ENCODE assay signal across 15 cellular contexts in the genomic region with DNA sequence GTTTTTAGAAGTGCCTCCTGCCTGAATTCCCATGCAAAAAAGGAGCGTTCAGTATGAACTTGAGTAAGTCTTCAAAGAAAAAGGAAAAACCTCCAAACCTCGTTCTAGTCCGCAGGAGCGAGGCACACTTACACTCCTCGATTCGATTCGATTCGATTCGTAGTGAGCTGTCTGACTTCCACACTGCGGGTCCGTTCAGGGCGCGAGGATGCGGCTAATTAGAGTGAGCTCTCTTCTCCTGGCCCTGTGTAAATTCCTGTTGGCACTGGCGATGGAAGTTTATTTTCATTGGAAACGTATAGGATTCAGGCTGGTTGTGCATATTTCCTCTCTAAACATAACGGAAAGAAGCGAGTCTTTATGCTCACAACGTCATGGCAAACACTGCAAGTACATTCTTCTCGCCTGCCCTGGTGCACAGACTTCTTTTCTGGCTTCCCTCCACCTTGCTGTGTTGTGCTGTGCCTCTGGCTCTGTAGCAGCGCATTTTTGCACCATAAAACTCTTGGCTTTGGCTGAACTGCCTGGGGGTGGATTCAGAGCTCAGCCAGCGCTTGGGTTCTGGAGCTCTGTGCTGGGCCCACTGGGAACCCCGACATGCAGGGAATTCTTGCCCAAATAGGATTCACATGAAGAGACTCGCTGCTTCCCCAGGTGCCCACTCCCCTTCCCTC. TPM values are rescaled to one million over a fixed set of nuclear protein-coding genes. Genes with fewer than 3 reads are reported as not detected.
DNase-seq lines count a peak whose midpoint lies in the region; ATAC-seq and TF ChIP-seq lines count a peak whose summit lies in the region.
"Had no signal": no experiment of that assay in that cellular context is flagged by ENCODE, and none has a peak within 500 bp of the region (broad histone marks: within the 10 kb centered on the region; RNA-seq: fewer than 3 reads in every experiment).

No MANE protein-coding gene starts in this region.

- H3K27ac ChIP-seq in body of pancreas (peak overlapping the region; percentile 86 to 96 (median 93)), transverse colon (peak overlapping the region; percentile 80 to 88 (median 84)), caudate nucleus (ENCODE audit: low read depth, low read length) (no peak overlapping the region)
- H3K27ac ChIP-seq: A549, tibial nerve had no signal

- H3K36me3 ChIP-seq in body of pancreas (replicated peaks in 1 of 2; ENCODE audit: insufficient read depth in 1 of 2, low read depth in 2 of 2) (no peaks in the 10 kb centered on the region), transverse colon (no peaks in the 10 kb centered on the region)
- H3K36me3 ChIP-seq: tibial nerve had no signal

- peaks cover 8% of the 10 kb centered on the region for H3K4me1 Mint-ChIP-seq in activated naive CD4-positive, alpha-beta T cell treated with anti-CD3 and anti-CD28 coated beads, Interleukin-2, amount 10 ng/mL, durations not matched to agents 7 days and 5 days
- H3K4me1 Mint-ChIP-seq in activated naive CD4-positive, alpha-beta T cell treated with anti-CD3 and anti-CD28 coated beads for 36 hours (ENCODE audit: low read depth), result peaks cover 5% of the 10 kb centered on the region
- H3K4me1 Mint-ChIP-seq in mesothelial cell of epicardium, result peaks cover 63% of the 10 kb centered on the region
- peaks cover 13% of the 10 kb centered on the region for H3K4me1 Mint-ChIP-seq in stimulated activated naive CD8-positive, alpha-beta T cell treated with anti-CD3 and anti-CD28 coated beads, Interleukin-15, amount 100 ng/mL, for 72 hours

- H3K4me3 ChIP-seq in body of pancreas (no peak overlapping the region), transverse colon (peak overlapping the region in 3 of 4 donors; percentile 71 to 82 (median 74))
- H3K4me3 ChIP-seq: A549, tibial nerve had no signal

- no peaks in the 10 kb centered on the region for H3K27me3 ChIP-seq in body of pancreas
- H3K27me3 ChIP-seq in transverse colon, result peaks cover 24% of the 10 kb centered on the region

- CTCF ChIA-PET in activated naive CD4-positive, alpha-beta T cell treated with anti-CD3 and anti-CD28 coated beads, Interleukin-2, amount 10 ng/mL, durations not matched to agents 7 days and 5 days (lab: Charles Lee), result interaction anchor here (2.1 kb wide), 1 partner anchor 10 kb away, joined by 8 read pairs; no protein-coding TSS in a partner anchor
- CTCF ChIA-PET in activated naive CD4-positive, alpha-beta T cell treated with anti-CD3 and anti-CD28 coated beads for 36 hours (lab: Charles Lee), result interaction anchor here (1.0 to 1.4 kb wide), 3 partner anchors 10 to 89 kb away, joined by 4 to 5 read pairs (median 4); no protein-coding TSS in a partner anchor

- no peak for TF ChIP-seq CTCF in body of pancreas (IDR thresholded peaks at IDR 0.05)
- no peak for TF ChIP-seq CTCF in mesothelial cell of epicardium (IDR thresholded peaks at IDR 0.05; ENCODE audit: unreplicated experiment)
- no peak for TF ChIP-seq CTCF in transverse colon (IDR thresholded peaks at IDR 0.05)

- H3K27ac Mint-ChIP-seq in activated naive CD4-positive, alpha-beta T cell treated with anti-CD3 and anti-CD28 coated beads, Interleukin-2, amount 10 ng/mL, durations not matched to agents 7 days and 5 days, result no peak overlapping the region
- no peak overlapping the region for H3K27ac Mint-ChIP-seq in activated naive CD4-positive, alpha-beta T cell treated with anti-CD3 and anti-CD28 coated beads for 36 hours
- peak overlapping the region; percentile 49 for H3K27ac Mint-ChIP-seq in mesothelial cell of epicardium
- H3K27ac Mint-ChIP-seq in stimulated activated naive CD8-positive, alpha-beta T cell treated with anti-CD3 and anti-CD28 coated beads, Interleukin-15, amount 100 ng/mL, for 72 hours, result no peak overlapping the region
- H3K27ac Mint-ChIP-seq: natural killer cell treated with Interleukin-12 subunit alpha and Interleukin-12 subunit beta and Interleukin-15 and Interleukin-18, amount 100 ng/mL, for 72 hours had no signal

- peaks cover 67% of the 10 kb centered on the region for H3K27me3 Mint-ChIP-seq in activated naive CD4-positive, alpha-beta T cell treated with anti-CD3 and anti-CD28 coated beads, Interleukin-2, amount 10 ng/mL, durations not matched to agents 7 days and 5 days
- peaks cover 48% of the 10 kb centered on the region for H3K27me3 Mint-ChIP-seq in activated naive CD4-positive, alpha-beta T cell treated with anti-CD3 and anti-CD28 coated beads for 36 hours (ENCODE audit: low read depth)
- H3K27me3 Mint-ChIP-seq in mesothelial cell of epicardium (ENCODE audit: low read depth), result no peaks in the 10 kb centered on the region
- H3K27me3 Mint-ChIP-seq in stimulated activated naive CD8-positive, alpha-beta T cell treated with anti-CD3 and anti-CD28 coated beads, Interleukin-15, amount 100 ng/mL, for 72 hours, result peaks cover 78% of the 10 kb centered on the region

- peaks cover 74% of the 10 kb centered on the region for H3K4me1 ChIP-seq in body of pancreas
- peaks cover 4 to 40% (median 18%) of the 10 kb centered on the region in 4 donors for H3K4me1 ChIP-seq in transverse colon
- H3K4me1 ChIP-seq: A549 had no signal

- H3K9me3 Mint-ChIP-seq in activated naive CD4-positive, alpha-beta T cell treated with anti-CD3 and anti-CD28 coated beads, Interleukin-2, amount 10 ng/mL, durations not matched to agents 7 days and 5 days, result no peaks in the 10 kb centered on the region
- H3K9me3 Mint-ChIP-seq in activated naive CD4-positive, alpha-beta T cell treated with anti-CD3 and anti-CD28 coated beads for 36 hours, result no peaks in the 10 kb centered on the region
- no peaks in the 10 kb centered on the region for H3K9me3 Mint-ChIP-seq in mesothelial cell of epicardium
- no peaks in the 10 kb centered on the region for H3K9me3 Mint-ChIP-seq in stimulated activated naive CD8-positive, alpha-beta T cell treated with anti-CD3 and anti-CD28 coated beads, Interleukin-15, amount 100 ng/mL, for 72 hours
- H3K9me3 Mint-ChIP-seq: natural killer cell treated with Interleukin-12 subunit alpha and Interleukin-12 subunit beta and Interleukin-15 and Interleukin-18, amount 100 ng/mL, for 72 hours had no signal

- 14 to 30% methylated on average over 24 of the region's 24 CpGs for WGBS in body of pancreas, 2 donors
- WGBS in transverse colon (ENCODE audit: low coverage in 1 of 2), 2 donors, result 53 to 57% methylated on average over 7 to 24 of the region's 24 CpGs

- intact Hi-C loops in activated naive CD4-positive, alpha-beta T cell treated with anti-CD3 and anti-CD28 coated beads for 36 hours (cut with micrococcal nuclease), result loop anchor here (10.0 kb wide), 1 partner anchor 221 kb away; a partner anchor contains a TSS
- intact Hi-C loops in body of pancreas (cut with DNase I), result no loop called here
- intact Hi-C loops in transverse colon (cut with DNase I; ENCODE audit: low total_unique reads), result no loop called here

- H3K9me3 ChIP-seq in body of pancreas, result no peaks in the 10 kb centered on the region
- H3K9me3 ChIP-seq in transverse colon, result no peaks in the 10 kb centered on the region
- H3K9me3 ChIP-seq: A549, tibial nerve had no signal

- peak overlapping the region; percentile 10 for H3K4me3 Mint-ChIP-seq in activated naive CD4-positive, alpha-beta T cell treated with anti-CD3 and anti-CD28 coated beads, Interleukin-2, amount 10 ng/mL, durations not matched to agents 7 days and 5 days
- H3K4me3 Mint-ChIP-seq in activated naive CD4-positive, alpha-beta T cell treated with anti-CD3 and anti-CD28 coated beads for 36 hours, result no peak overlapping the region
- H3K4me3 Mint-ChIP-seq in mesothelial cell of epicardium, result peak overlapping the region; percentile 89
- no peak overlapping the region for H3K4me3 Mint-ChIP-seq in stimulated activated naive CD8-positive, alpha-beta T cell treated with anti-CD3 and anti-CD28 coated beads, Interleukin-15, amount 100 ng/mL, for 72 hours
- H3K4me3 Mint-ChIP-seq: natural killer cell treated with Interleukin-12 subunit alpha and Interleukin-12 subunit beta and Interleukin-15 and Interleukin-18, amount 100 ng/mL, for 72 hours had no signal

- H3K36me3 Mint-ChIP-seq in activated naive CD4-positive, alpha-beta T cell treated with anti-CD3 and anti-CD28 coated beads, Interleukin-2, amount 10 ng/mL, durations not matched to agents 7 days and 5 days, result no peaks in the 10 kb centered on the region
- no peaks in the 10 kb centered on the region for H3K36me3 Mint-ChIP-seq in activated naive CD4-positive, alpha-beta T cell treated with anti-CD3 and anti-CD28 coated beads for 36 hours (ENCODE audit: low read depth)
- no peaks in the 10 kb centered on the region for H3K36me3 Mint-ChIP-seq in mesothelial cell of epicardium
- H3K36me3 Mint-ChIP-seq: natural killer cell treated with Interleukin-12 subunit alpha and Interleukin-12 subunit beta and Interleukin-15 and Interleukin-18, amount 100 ng/mL, for 72 hours had no signal

- in situ Hi-C loops in transverse colon (cut with MboI; ENCODE audit: low pct_ligation_motif_present in 1 of 4, low pct_unique_long_range_greater_than_20kb in 1 of 4, low sequenced_read_pairs in 3 of 4), result no loop called here

- no peak for TF ChIP-seq EP300 in transverse colon (IDR thresholded peaks at IDR 0.05; ENCODE audit: low read depth)

- DNase-seq in activated naive CD4-positive, alpha-beta T cell treated with anti-CD3 and anti-CD28 coated beads, Interleukin-2, amount 10 ng/mL, durations not matched to agents 7 days and 5 days, result no peak
- no peak for DNase-seq in activated naive CD4-positive, alpha-beta T cell treated with anti-CD3 and anti-CD28 coated beads for 36 hours
- DNase-seq in body of pancreas (peak in 3 of 4 donors; percentile 34 to 39 (median 38)), mesothelial cell of epicardium (ENCODE audit: low spot score in 2 of 2, unreplicated experiment in 2 of 2) (no peak), transverse colon (no peak), caudate nucleus (lab: John Stamatoyannopoulos, UW) (no peak), T-helper 2 cell (no peak)
- no peak for DNase-seq in stimulated activated naive CD8-positive, alpha-beta T cell treated with anti-CD3 and anti-CD28 coated beads, Interleukin-15, amount 100 ng/mL, for 72 hours
- DNase-seq: activated naive CD4-positive, alpha-beta T cell treated with anti-CD3 and anti-CD28 coated beads, Interleukin-2, amount 50 U/mL, for 16 hours; NCI-H1105; RPMI8226; T1000 had no signal

- ATAC-seq in body of pancreas, result no peak
- no peak for ATAC-seq in stimulated activated naive CD8-positive, alpha-beta T cell treated with anti-CD3 and anti-CD28 coated beads, Interleukin-15, amount 100 ng/mL, for 72 hours
- ATAC-seq: A549; natural killer cell treated with Interleukin-12 subunit alpha and Interleukin-12 subunit beta and Interleukin-15 and Interleukin-18, amount 100 ng/mL, for 72 hours had no signal

- TF ChIP-seq POLR2A in body of pancreas (IDR thresholded peaks at IDR 0.05) (no peak), transverse colon (IDR thresholded peaks at IDR 0.05) (no peak)

RNA-seq across cellular contexts. Expression of a gene that starts 2.7 kb away (rescaled TPM):
- under 1 TPM; 0.10 to 0.20 TPM for total RNA-seq in activated naive CD4-positive, alpha-beta T cell treated with anti-CD3 and anti-CD28 coated beads for 36 hours
- 1 to 10 TPM; 6.7 to 9.2 TPM for total RNA-seq in body of pancreas
- total RNA-seq in mesothelial cell of epicardium, result 58.8 to 61.4 TPM (median 60.6 TPM) in 3 replicates
- 1 to 10 TPM; 1.8 to 6.7 (median 3.9) TPM for total RNA-seq in transverse colon

Comparison
In these comparisons a context has a peak if more than half of its experiments do, and no peak if none do; other contexts are left out.
1. H3K4me3 Mint-ChIP-seq: peak in activated naive CD4-positive, alpha-beta T cell treated with anti-CD3 and anti-CD28 coated beads, Interleukin-2, amount 10 ng/mL, durations not matched to agents 7 days and 5 days (single experiment) and mesothelial cell of epicardium (single experiment); none in activated naive CD4-positive, alpha-beta T cell treated with anti-CD3 and anti-CD28 coated beads for 36 hours (single experiment) and stimulated activated naive CD8-positive, alpha-beta T cell treated with anti-CD3 and anti-CD28 coated beads, Interleukin-15, amount 100 ng/mL, for 72 hours (0 of 2).
2. DNase-seq: peak in body of pancreas (3 of 4); none in activated naive CD4-positive, alpha-beta T cell treated with anti-CD3 and anti-CD28 coated beads, Interleukin-2, amount 10 ng/mL, durations not matched to agents 7 days and 5 days (single experiment), activated naive CD4-positive, alpha-beta T cell treated with anti-CD3 and anti-CD28 coated beads for 36 hours (single experiment), mesothelial cell of epicardium (0 of 2), transverse colon (single experiment), caudate nucleus (0 of 61), stimulated activated naive CD8-positive, alpha-beta T cell treated with anti-CD3 and anti-CD28 coated beads, Interleukin-15, amount 100 ng/mL, for 72 hours (0 of 2) and T-helper 2 cell (0 of 5).
3. H3K4me3 ChIP-seq: peak in transverse colon (3 of 4); none in body of pancreas (0 of 2).